26 cellular contexts compared by ENCODE assay signal in the genomic region with DNA sequence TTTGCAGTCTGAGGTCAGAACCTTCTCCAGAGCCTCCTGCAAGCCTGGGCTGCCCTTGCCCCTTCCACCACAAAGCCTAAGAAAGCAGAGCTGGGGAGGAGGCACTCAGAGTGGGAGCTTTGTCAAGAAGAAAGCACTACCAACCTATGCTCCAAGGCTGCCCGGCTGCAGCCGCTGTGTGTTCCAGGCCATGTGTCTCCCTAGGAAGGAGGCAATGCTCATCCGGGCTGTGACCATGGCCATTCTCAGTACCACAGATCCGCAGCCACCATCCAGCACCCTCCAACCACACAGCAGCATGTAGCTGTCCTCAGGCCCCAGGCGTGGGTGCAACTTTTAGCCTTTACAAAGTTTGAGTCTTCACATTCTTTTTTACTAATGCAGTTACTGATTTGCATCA.
"Had no signal": no experiment of that assay in that cellular context is flagged by ENCODE, and none has a peak within 500 bp of the region (broad histone marks: within the 10 kb centered on the region; RNA-seq: fewer than 3 reads in every experiment).

No MANE protein-coding gene starts in this region.

- H3K9me3 ChIP-seq: gastrocnemius medialis, stomach, suprapubic skin, tibial artery had no signal

- H3K4me1 ChIP-seq: gastrocnemius medialis, parathyroid adenoma, suprapubic skin had no signal

- H3K79me2 ChIP-seq: parathyroid adenoma had no signal

- H3K27me3 ChIP-seq: brain microvascular endothelial cell, gastrocnemius medialis, stomach, suprapubic skin, tibial artery had no signal

- H3K4me3 ChIP-seq: coronary artery, gastrocnemius medialis, stomach, suprapubic skin, tibial artery had no signal

- H3K9ac ChIP-seq: parathyroid adenoma had no signal

- DNase-seq: activated CD4-positive, alpha-beta T cell treated with anti-CD3 and anti-CD28 coated beads for 48 hours; activated CD4-positive, alpha-beta T cell treated with anti-CD3 and anti-CD28 coated beads, Interleukin-2, amount 50 U/mL, for 48 hours; activated CD8-positive, alpha-beta memory T cell treated with anti-CD3 and anti-CD28 coated beads for 24 hours; activated effector memory CD4-positive, alpha-beta T cell treated with Interleukin-2 at 50 U/mL for 16 hours; activated naive CD4-positive, alpha-beta T cell treated with Interleukin-2 at 50 U/mL for 16 hours; activated naive CD8-positive, alpha-beta T cell treated with anti-CD3 and anti-CD28 coated beads, Interleukin-2, amount 10 ng/mL, durations not matched to agents 7 days and 5 days; amniotic stem cell; brain microvascular endothelial cell; gastrocnemius medialis; glutamatergic neuron; islet precursor cell; left ventricle myocardium superior; nucleus accumbens; stimulated activated CD4-positive, alpha-beta T cell treated with anti-CD3 and anti-CD28 coated beads, Interleukin-1b, Interleukin-23, amount 100 ng/mL, for 48 hours; stimulated activated naive B cell treated with anti-CD40 and anti-IgM and Interleukin-4, amounts not matched to agents 10 μg/mL and 1 μg/mL and 100 μg/mL, for 72 hours; stomach; T-helper 17 cell; T1000; tibial artery; WERI-Rb-1 had no signal

- H3K27ac ChIP-seq: brain microvascular endothelial cell, coronary artery, gastrocnemius medialis, parathyroid adenoma, suprapubic skin, WERI-Rb-1 had no signal

- ATAC-seq: activated CD4-positive, CD25-positive, alpha-beta regulatory T cell treated with anti-CD3 and anti-CD28 coated beads, Interleukin-2, amount 50 U/mL, for 24 hours; left ventricle myocardium superior; stimulated activated naive B cell treated with anti-CD40 and anti-IgM and Interleukin-4, amounts not matched to agents 10 μg/mL and 1 μg/mL and 100 μg/mL, for 72 hours had no signal

- FAIRE-seq: astrocyte, urothelium cell line had no signal

- H2AFZ ChIP-seq: parathyroid adenoma had no signal
